In genomic region chr11:31828217-31828616, GRCh38 we compare ENCODE assay signal across 21 cellular contexts. TPM values are rescaled to one million over a fixed set of nuclear protein-coding genes. Genes with fewer than 3 reads are reported as not detected.
A peak's percentile ranks its signal among the peaks of the same experiment; 100 is the strongest.
DNase-seq lines count a peak whose midpoint lies in the region; FAIRE-seq and TF ChIP-seq lines count a peak whose summit lies in the region.
"Had no signal": no experiment of that assay in that cellular context is flagged by ENCODE, and none has a peak within 500 bp of the region (broad histone marks: within the 10 kb centered on the region; RNA-seq: fewer than 3 reads in every experiment).

No MANE protein-coding gene starts in this region.

- no peaks in the 10 kb centered on the region for H4K20me1 ChIP-seq in astrocyte (ENCODE audit: insufficient read depth, low read length)

- H3K27ac Mint-ChIP-seq in HFFc6 (no peak overlapping the region), astrocyte (ENCODE audit: unreplicated experiment) (peak overlapping the region; percentile 81), type B pancreatic cell (no peak overlapping the region), CD14-positive monocyte (no peak overlapping the region)
- H3K27ac Mint-ChIP-seq: CD8-positive, alpha-beta T cell had no signal

- H3K4me3 Mint-ChIP-seq in HFFc6 = peak overlapping the region; percentile 69; the same call in 1 of the 2 replicates
- peak overlapping the region; percentile 57 for H3K4me3 Mint-ChIP-seq in astrocyte (ENCODE audit: unreplicated experiment)
- peak overlapping the region; percentile 77 for H3K4me3 Mint-ChIP-seq in type B pancreatic cell
- peak overlapping the region in 1 of 2 donors; percentile 49 for H3K4me3 Mint-ChIP-seq in CD14-positive monocyte
- H3K4me3 Mint-ChIP-seq: CD8-positive, alpha-beta T cell had no signal

- H3K4me2 ChIP-seq in astrocyte (ENCODE audit: low read length) = no peak overlapping the region

- no peak for FAIRE-seq in astrocyte (lab: Jason Lieb, UNC)
- peak; percentile 9 for FAIRE-seq in islet of Langerhans (lab: Jason Lieb, UNC)
- FAIRE-seq: A204.1, D721Med, G401.6, GM12891, HTR-8/SVneo had no signal

- H3K36me3 Mint-ChIP-seq in HFFc6 (ENCODE audit: low read depth) (no peaks in the 10 kb centered on the region), astrocyte (ENCODE audit: low read depth, unreplicated experiment) (no peaks in the 10 kb centered on the region), type B pancreatic cell (no peaks in the 10 kb centered on the region), CD14-positive monocyte (peaks cover 0 to 9% of the 10 kb centered on the region in 2 donors)
- H3K36me3 Mint-ChIP-seq: CD8-positive, alpha-beta T cell had no signal

- H3K4me1 ChIP-seq in astrocyte (ENCODE audit: insufficient read depth, low read length) = peaks cover 14% of the 10 kb centered on the region
- H3K4me1 ChIP-seq: BE2C had no signal

- H3K4me1 Mint-ChIP-seq in HFFc6 (ENCODE audit: low read depth) = peaks cover 16% of the 10 kb centered on the region
- H3K4me1 Mint-ChIP-seq in astrocyte (ENCODE audit: low read depth, unreplicated experiment) = peaks cover 14% of the 10 kb centered on the region
- H3K4me1 Mint-ChIP-seq in type B pancreatic cell (ENCODE audit: unreplicated experiment) = peaks cover 15% of the 10 kb centered on the region
- peaks cover 13% of the 10 kb centered on the region for H3K4me1 Mint-ChIP-seq in CD14-positive monocyte

- H3K27me3 Mint-ChIP-seq in HFFc6 (ENCODE audit: insufficient read depth) (peaks cover 67% of the 10 kb centered on the region), astrocyte (ENCODE audit: low read depth, unreplicated experiment) (peaks cover 56% of the 10 kb centered on the region), type B pancreatic cell (peaks cover 48% of the 10 kb centered on the region), CD14-positive monocyte (ENCODE audit: low read depth in 3 of 3) (peaks cover 74 to 81% (median 78%) of the 10 kb centered on the region in 3 donors)

- H3K9ac ChIP-seq in astrocyte (ENCODE audit: low read length) = no peak overlapping the region

- H3K9me3 Mint-ChIP-seq in HFFc6 (no peaks in the 10 kb centered on the region), astrocyte (ENCODE audit: unreplicated experiment) (peaks cover 6% of the 10 kb centered on the region), type B pancreatic cell (no peaks in the 10 kb centered on the region), CD14-positive monocyte (peaks cover 0 to 20% (median 12%) of the 10 kb centered on the region in 7 donors)
- H3K9me3 Mint-ChIP-seq: CD8-positive, alpha-beta T cell had no signal

- intact Hi-C loops in cardiac septum (cut with DNase I) (no loop called here), CD14-positive monocyte (cut with micrococcal nuclease) (no loop called here)

- H3K27ac ChIP-seq in astrocyte (ENCODE audit: low read depth, low read length) = no peak overlapping the region
- H3K27ac ChIP-seq: C4-2B had no signal

- no peaks in the 10 kb centered on the region for H3K36me3 ChIP-seq in astrocyte (ENCODE audit: insufficient read depth, low read length)
- H3K36me3 ChIP-seq: BE2C, HAP-1 had no signal

- TF ChIP-seq CTCF in HFFc6 (IDR thresholded peaks at IDR 0.05) (no peak), astrocyte (IDR thresholded peaks at IDR 0.05; ENCODE audit: insufficient read depth, low read depth, low read length) (no peak), type B pancreatic cell (conservative IDR thresholded peaks at IDR 0.05) (no peak), CD14-positive monocyte (IDR thresholded peaks at IDR 0.05) (no peak)

- no peak overlapping the region for H2AFZ ChIP-seq in astrocyte (ENCODE audit: low read depth, low read length)

- H3K79me2 ChIP-seq in astrocyte (ENCODE audit: insufficient read depth, low read length) = no peaks in the 10 kb centered on the region

- no peak overlapping the region for H3K4me3 ChIP-seq in astrocyte (ENCODE audit: insufficient read depth, low read depth, low read length)
- H3K4me3 ChIP-seq: HAP-1 had no signal

- no peaks in the 10 kb centered on the region for H3K9me3 ChIP-seq in astrocyte (ENCODE audit: insufficient read depth, low read depth, low read length)
- H3K9me3 ChIP-seq: BE2C, HAP-1 had no signal

- H3K27me3 ChIP-seq in astrocyte (ENCODE audit: insufficient read depth, low read length) = peaks cover 68% of the 10 kb centered on the region

- DNase-seq in HFFc6 (no peak), astrocyte (ENCODE audit: low read depth) (no peak), type B pancreatic cell (ENCODE audit: extremely low spot score, unreplicated experiment) (no peak), cardiac septum (ENCODE audit: low spot score) (no peak), activated gamma-delta T cell treated with Interleukin-2 at 50 U/mL for 16 hours (no peak), CD14-positive monocyte (ENCODE audit: low spot score) (no peak)
- DNase-seq: BE2C; CD8-positive, alpha-beta T cell; COR-L47; DMS153; DMS79 treated with DMSO at 0.1 percent for 48 hours; EL; GOT3 had no signal

RNA-seq across cellular contexts. Expression of gene PAX6, which starts 17.1 kb away (rescaled TPM):
- total RNA-seq in HFFc6 (2021; fragmentation: NEBNext Ultra II Directional; extraction: Animal tissue kit (Norgen Biotek cat#: 25700)) = 1 to 10 TPM in 4 of 6 experiments, not detected in 2; 1.3 to 1.5 (median 1.4) TPM
- 3.9 and 12.2 TPM in 2 replicates for total RNA-seq in astrocyte
- total RNA-seq in type B pancreatic cell (ENCODE audit: low replicate concordance) = 18.9 and 23.8 TPM in 2 replicates
- 0.46 TPM for total RNA-seq in cardiac septum
- not detected for polyA plus RNA-seq in CD14-positive monocyte
- total RNA-seq: CD8-positive, alpha-beta T cell had no signal
